Comparison of ENCODE assay signal across 1 cellular context in genomic region chrX:41275661-41276609, GRCh38.
TF ChIP-seq lines count a peak whose summit lies in the region.

No MANE protein-coding gene starts in this region.

TF ChIP-seq in HEK293, 187 proteins besides CTCF, POLR2A, EP300 and RAD21 (continued from another document and continues in another):
- TF ChIP-seq ZNF629 (tag by site-specific recombination; IDR thresholded peaks at IDR 0.05) = peak; percentile 32; the same call in 1 of the 2 replicates
- no peak for TF ChIP-seq ZBTB49 (tag by site-specific recombination; IDR thresholded peaks at IDR 0.05; ENCODE audit: low read depth)
- TF ChIP-seq ZNF621 (tag by site-specific recombination; IDR thresholded peaks at IDR 0.05) = no peak
- no peak for TF ChIP-seq ZNF560 (tag by site-specific recombination; IDR thresholded peaks at IDR 0.05; ENCODE audit: borderline replicate concordance)
- TF ChIP-seq ZNF354C (tag by site-specific recombination; IDR thresholded peaks at IDR 0.05; ENCODE audit: borderline replicate concordance, low read depth) = no peak
- TF ChIP-seq ZNF174 (tag by site-specific recombination; IDR thresholded peaks at IDR 0.05) = no peak
- TF ChIP-seq BCL6B (tag by site-specific recombination; IDR thresholded peaks at IDR 0.05) = no peak
- TF ChIP-seq ZBTB6 (tag by site-specific recombination; IDR thresholded peaks at IDR 0.05) = no peak
- 0 out of 2 replicates have a peak, but pooled peaks have one; percentile 23 for TF ChIP-seq ZNF501 (tag by site-specific recombination; IDR thresholded peaks at IDR 0.05)
- no peak for TF ChIP-seq ZNF19 (tag by site-specific recombination; IDR thresholded peaks at IDR 0.05; ENCODE audit: low read depth)
- TF ChIP-seq ZNF76 (tag by site-specific recombination; IDR thresholded peaks at IDR 0.05; ENCODE audit: borderline replicate concordance, low read depth) = peak; percentile 54
- TF ChIP-seq ZNF292 (tag by site-specific recombination; IDR thresholded peaks at IDR 0.05; ENCODE audit: borderline replicate concordance, low read depth) = no peak
- no peak for TF ChIP-seq HOXD13 (CRISPR knock-in tag; IDR thresholded peaks at IDR 0.05; ENCODE audit: borderline replicate concordance)
- no peak for TF ChIP-seq ZNF510 (tag by site-specific recombination; IDR thresholded peaks at IDR 0.05; ENCODE audit: insufficient replicate concordance)
- peak; percentile 76 for TF ChIP-seq ZNF692 (tag by site-specific recombination; IDR thresholded peaks at IDR 0.05)
- no peak for TF ChIP-seq ZNF558 (tag by site-specific recombination; IDR thresholded peaks at IDR 0.05)
- no peak for TF ChIP-seq ZNF449 (tag by site-specific recombination; IDR thresholded peaks at IDR 0.05)
- TF ChIP-seq ZNF239 (tag by site-specific recombination; IDR thresholded peaks at IDR 0.05) = no peak
- TF ChIP-seq ZBTB7A (tag by site-specific recombination; IDR thresholded peaks at IDR 0.05; ENCODE audit: low read depth) = no peak
- TF ChIP-seq ZNF148 (tag by site-specific recombination; IDR thresholded peaks at IDR 0.05; ENCODE audit: borderline replicate concordance) = no peak
- no peak for TF ChIP-seq ZNF324 (tag by site-specific recombination; IDR thresholded peaks at IDR 0.05)
- no peak for TF ChIP-seq ZNF16 (tag by site-specific recombination; IDR thresholded peaks at IDR 0.05; ENCODE audit: low read depth)
- no peak for TF ChIP-seq WT1 (tag by site-specific recombination; IDR thresholded peaks at IDR 0.05)
- TF ChIP-seq IKZF3 (tag by site-specific recombination; IDR thresholded peaks at IDR 0.05) = no peak; the same call in 1 of the 2 replicates
- TF ChIP-seq ZNF521 (tag by site-specific recombination; IDR thresholded peaks at IDR 0.05) = no peak
- no peak for TF ChIP-seq ZNF48 (tag by site-specific recombination; IDR thresholded peaks at IDR 0.05)
- no peak for TF ChIP-seq MZF1 (tag by site-specific recombination; IDR thresholded peaks at IDR 0.05; ENCODE audit: borderline replicate concordance)
- TF ChIP-seq AEBP2 (tag by site-specific recombination; IDR thresholded peaks at IDR 0.05; ENCODE audit: borderline replicate concordance) = no peak
- TF ChIP-seq PRDM6 (tag by site-specific recombination; IDR thresholded peaks at IDR 0.05) = no peak
- TF ChIP-seq ZNF555 (tag by site-specific recombination; conservative IDR thresholded peaks at IDR 0.05) = no peak
- no peak for TF ChIP-seq ZNF248 (tag by site-specific recombination; IDR thresholded peaks at IDR 0.05)
- TF ChIP-seq ZNF157 (tag by site-specific recombination; IDR thresholded peaks at IDR 0.05) = no peak
- TF ChIP-seq ZNF747 (tag by site-specific recombination; IDR thresholded peaks at IDR 0.05) = no peak
- TF ChIP-seq ZBTB20 (tag by site-specific recombination; IDR thresholded peaks at IDR 0.05) = peak; percentile 94
- no peak for TF ChIP-seq ZNF544 (tag by site-specific recombination; IDR thresholded peaks at IDR 0.05)
- no peak for TF ChIP-seq ZSCAN5A (tag by site-specific recombination; IDR thresholded peaks at IDR 0.05)
- TF ChIP-seq ZNF792 (tag by site-specific recombination; IDR thresholded peaks at IDR 0.05) = no peak
- TF ChIP-seq ZIC2 (tag by site-specific recombination; IDR thresholded peaks at IDR 0.05) = peak; percentile 96
- TF ChIP-seq GLIS2 (tag by site-specific recombination; IDR thresholded peaks at IDR 0.05) = peak; percentile 97
- no peak for TF ChIP-seq ZNF280D (tag by site-specific recombination; IDR thresholded peaks at IDR 0.05)
- TF ChIP-seq ZNF791 (tag by site-specific recombination; IDR thresholded peaks at IDR 0.05) = no peak
- TF ChIP-seq ZNF426 (tag by site-specific recombination; IDR thresholded peaks at IDR 0.05) = no peak
- TF ChIP-seq ZNF610 (tag by site-specific recombination; IDR thresholded peaks at IDR 0.05; ENCODE audit: borderline replicate concordance) = no peak
- TF ChIP-seq TRIM28 (IDR thresholded peaks at IDR 0.05; ENCODE audit: borderline replicate concordance, low read length) = no peak
